22 cellular contexts compared by ENCODE assay signal in the genomic region with DNA sequence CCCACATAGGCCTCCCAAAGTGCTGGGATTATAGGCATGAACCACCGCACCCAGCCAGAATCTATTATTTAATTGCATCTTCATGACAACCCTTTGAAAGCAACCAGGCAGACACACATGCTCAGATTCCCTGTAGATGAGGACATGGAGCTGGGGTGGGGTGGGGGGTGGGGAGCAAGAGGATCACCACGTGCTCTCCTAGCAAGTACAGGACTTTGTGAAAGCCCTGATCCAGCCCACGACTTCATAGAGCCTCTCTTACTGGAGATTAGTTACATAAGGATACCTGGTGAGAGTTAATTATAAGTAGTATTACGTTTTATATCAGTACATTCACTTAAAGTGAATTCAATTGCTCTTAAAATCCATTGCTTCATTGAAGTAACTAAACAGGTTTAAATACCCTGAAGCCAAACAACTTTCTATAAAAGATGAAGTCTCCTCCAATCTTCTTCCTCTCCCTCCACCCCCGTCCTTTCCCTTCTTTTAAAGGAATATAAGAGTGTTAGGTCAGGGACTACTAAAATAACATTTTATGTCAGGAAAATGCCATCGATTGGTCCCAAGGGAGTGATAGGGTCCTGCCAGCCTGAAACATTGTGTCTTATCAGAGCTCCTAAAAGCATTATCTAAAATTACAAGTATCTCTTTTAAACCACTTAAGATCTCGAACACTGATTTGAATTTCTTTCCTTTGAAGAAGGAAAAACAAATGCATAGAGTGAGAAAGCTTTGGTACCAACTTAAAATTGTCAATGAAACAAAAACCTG.
"Had no signal": no experiment of that assay in that cellular context is flagged by ENCODE, and none has a peak within 500 bp of the region (broad histone marks: within the 10 kb centered on the region; RNA-seq: fewer than 3 reads in every experiment).

No MANE protein-coding gene starts in this region.

- H3K9me3 Mint-ChIP-seq: activated CD4-positive, alpha-beta memory T cell treated with anti-CD3 and anti-CD28 coated beads for 36 hours; activated naive CD4-positive, alpha-beta T cell treated with anti-CD3 and anti-CD28 coated beads for 36 hours; activated naive CD8-positive, alpha-beta T cell treated with anti-CD3 and anti-CD28 coated beads, Interleukin-2, amount 10 ng/mL, durations not matched to agents 7 days and 5 days; activated T-cell treated with anti-CD3 and anti-CD28 coated beads, Interleukin-2, amount 50 U/mL, for 72 hours; naive B cell; T-helper 1 cell treated with Interleukin-12 subunit alpha and Interleukin-12 subunit beta and Interleukin-4 antibody, amounts not matched to agents 30 μg/mL and 1 μg/mL, for 36 hours had no signal

- H3K27ac Mint-ChIP-seq: activated CD4-positive, alpha-beta memory T cell treated with anti-CD3 and anti-CD28 coated beads for 36 hours; activated naive CD4-positive, alpha-beta T cell treated with anti-CD3 and anti-CD28 coated beads for 36 hours; activated naive CD8-positive, alpha-beta T cell treated with anti-CD3 and anti-CD28 coated beads, Interleukin-2, amount 10 ng/mL, durations not matched to agents 7 days and 5 days; activated T-cell treated with anti-CD3 and anti-CD28 coated beads, Interleukin-2, amount 50 U/mL, for 72 hours; T-helper 1 cell treated with Interleukin-12 subunit alpha and Interleukin-12 subunit beta and Interleukin-4 antibody, amounts not matched to agents 30 μg/mL and 1 μg/mL, for 36 hours had no signal

- ATAC-seq: activated T-cell treated with anti-CD3 and anti-CD28 coated beads, Interleukin-2, amount 50 U/mL, for 72 hours; gastrocnemius medialis; pancreas; psoas muscle had no signal

- H3K4me3 Mint-ChIP-seq: activated CD4-positive, alpha-beta memory T cell treated with anti-CD3 and anti-CD28 coated beads for 36 hours; activated naive CD4-positive, alpha-beta T cell treated with anti-CD3 and anti-CD28 coated beads for 36 hours; activated naive CD8-positive, alpha-beta T cell treated with anti-CD3 and anti-CD28 coated beads, Interleukin-2, amount 10 ng/mL, durations not matched to agents 7 days and 5 days; activated T-cell treated with anti-CD3 and anti-CD28 coated beads, Interleukin-2, amount 50 U/mL, for 72 hours; T-helper 1 cell treated with Interleukin-12 subunit alpha and Interleukin-12 subunit beta and Interleukin-4 antibody, amounts not matched to agents 30 μg/mL and 1 μg/mL, for 36 hours had no signal

- DNase-seq: activated CD4-positive, alpha-beta memory T cell treated with anti-CD3 and anti-CD28 coated beads for 36 hours; activated CD4-positive, alpha-beta T cell treated with anti-CD3 and anti-CD28 coated beads for 48 hours; activated CD4-positive, CD25-positive, alpha-beta regulatory T cell; activated effector memory CD4-positive, alpha-beta T cell treated with Interleukin-2 at 50 U/mL for 16 hours; activated naive CD4-positive, alpha-beta T cell treated with anti-CD3 and anti-CD28 coated beads for 36 hours; activated naive CD8-positive, alpha-beta T cell treated with anti-CD3 and anti-CD28 coated beads, Interleukin-2, amount 10 ng/mL, durations not matched to agents 7 days and 5 days; activated T-cell treated with anti-CD3 and anti-CD28 coated beads, Interleukin-2, amount 50 U/mL, for 72 hours; amygdala; colonic mucosa; esophagus squamous epithelium; gastrocnemius medialis; hypothalamus; naive B cell; pancreas; psoas muscle; stimulated activated CD4-positive, alpha-beta T cell treated with anti-CD3 and anti-CD28 coated beads, Interleukin-4, amount 100 ng/mL, for 24 hours; stimulated activated naive CD4-positive, alpha-beta T cell treated with Interleukin-2 at 50 U/mL for 16 hours; T1000 had no signal

- H3K36me3 ChIP-seq: colonic mucosa, esophagus squamous epithelium, gastrocnemius medialis, neutrophil, pancreas, thoracic aorta had no signal

- H3K4me1 Mint-ChIP-seq: activated naive CD8-positive, alpha-beta T cell treated with anti-CD3 and anti-CD28 coated beads, Interleukin-2, amount 10 ng/mL, durations not matched to agents 7 days and 5 days had no signal

- H3K9me3 ChIP-seq: colonic mucosa, esophagus squamous epithelium, gastrocnemius medialis, neutrophil, pancreas, psoas muscle, right atrium auricular region, thoracic aorta had no signal

- H3K36me3 Mint-ChIP-seq: activated naive CD8-positive, alpha-beta T cell treated with anti-CD3 and anti-CD28 coated beads, Interleukin-2, amount 10 ng/mL, durations not matched to agents 7 days and 5 days; naive B cell had no signal

- H3K27me3 Mint-ChIP-seq: activated CD4-positive, alpha-beta memory T cell treated with anti-CD3 and anti-CD28 coated beads for 36 hours; naive B cell had no signal

- H3K27me3 ChIP-seq: colonic mucosa, esophagus squamous epithelium, gastrocnemius medialis, neutrophil, pancreas, right atrium auricular region had no signal

- H3K4me3 ChIP-seq: colonic mucosa, esophagus squamous epithelium, gastrocnemius medialis, pancreas, psoas muscle, right atrium auricular region, thoracic aorta had no signal

- H3K4me1 ChIP-seq: colonic mucosa, pancreas had no signal
